Comparison of ENCODE assay signal across 16 cellular contexts in genomic region chr14:58709949-58710348, GRCh38.
DNase-seq lines count a peak whose midpoint lies in the region; ATAC-seq, FAIRE-seq and TF ChIP-seq lines count a peak whose summit lies in the region.
"Had no signal": no experiment of that assay in that cellular context is flagged by ENCODE, and none has a peak within 500 bp of the region (broad histone marks: within the 10 kb centered on the region; RNA-seq: fewer than 3 reads in every experiment).

No MANE protein-coding gene starts in this region.

- H4K20me1 ChIP-seq in K562 (replicated peaks; ENCODE audit: control insufficient read depth, insufficient read depth, low read length) (no peaks in the 10 kb centered on the region), neural progenitor cell (ENCODE audit: low read depth) (no peaks in the 10 kb centered on the region)

- no peaks in the 10 kb centered on the region for H3K9me1 ChIP-seq in K562 (ENCODE audit: control insufficient read depth, insufficient read depth, low read length)

- ATAC-seq in K562 (no peak), HG03432 (IDR thresholded peaks at IDR 0.05; ENCODE audit: unreplicated experiment) (no peak)

- H3K4me3 ChIP-seq in K562 (no peak overlapping the region), neural progenitor cell (no peak overlapping the region), Peyer's patch (no peak overlapping the region)

- H3F3A ChIP-seq in neural progenitor cell (ENCODE audit: low read depth) = no peaks in the 10 kb centered on the region

- no peak overlapping the region for H3K9ac ChIP-seq in K562 (ENCODE audit: insufficient read depth in 1 of 2, low read depth in 2 of 2, low read length in 2 of 2)
- H3K9ac ChIP-seq in neural progenitor cell = no peak overlapping the region

- intact Hi-C loops in K562 (cut with micrococcal nuclease) = no loop called here

- peak; percentile 32 for DNase-seq in NCI-H82 treated with DMSO at 0.1 percent for 48 hours (lab: John Stamatoyannopoulos, UW; ENCODE audit: unreplicated experiment)
- DNase-seq in NCI-H82 (lab: John Stamatoyannopoulos, UW) = no peak
- DNase-seq in K562 (ENCODE audit: extremely low read depth in 1 of 4, low spot score in 3 of 4) = no peak
- DNase-seq in neural progenitor cell (ENCODE audit: low spot score) = no peak
- DNase-seq in Peyer's patch = no peak
- no peak for DNase-seq in GF-D8 (lab: John Stamatoyannopoulos, UW)
- no peak for DNase-seq in DMS114 treated with DMSO at 0.1 percent for 48 hours (lab: John Stamatoyannopoulos, UW; ENCODE audit: unreplicated experiment)
- DNase-seq: Caco-2; CD8-positive, alpha-beta memory T cell; DMS53; GOT3; H9 had no signal

- H3K27ac ChIP-seq in K562 (ENCODE audit: extremely low read depth, low read depth, low read length) (no peak overlapping the region), neural progenitor cell (peak overlapping the region; percentile 39), Peyer's patch (no peak overlapping the region)
- H3K27ac ChIP-seq: 22Rv1 had no signal

- H3K9me3 Mint-ChIP-seq in neural progenitor cell = no peaks in the 10 kb centered on the region
- H3K9me3 Mint-ChIP-seq: CD14-positive monocyte, H9 had no signal

- H3K9me3 ChIP-seq in K562 (replicated peaks; ENCODE audit: control insufficient read depth, insufficient read depth, low read depth, low read length) (no peaks in the 10 kb centered on the region), neural progenitor cell (ENCODE audit: low read depth) (no peaks in the 10 kb centered on the region), Peyer's patch (no peaks in the 10 kb centered on the region)
- H3K9me3 ChIP-seq: Caco-2 had no signal

- H3K4me3 Mint-ChIP-seq in neural progenitor cell = no peak overlapping the region
- H3K4me3 Mint-ChIP-seq: CD8-positive, alpha-beta memory T cell; H9 had no signal

- no TSS peak for BruUV-seq in K562 (replicated peaks; lab: Mats Ljungman, UMichigan)

- CTCF ChIA-PET in K562 (lab: Yijun Ruan, JAX; ENCODE audit: low intra/inter-chr PET ratio) = no interaction called here

- H3K4me1 ChIP-seq in K562 (replicated peaks in 1 of 2; ENCODE audit: control insufficient read depth in 2 of 2, insufficient read depth in 2 of 2, low read length in 2 of 2) (peaks cover 0 to 4% of the 10 kb centered on the region in 2 experiments; a peak in 2 of 5 replicates), neural progenitor cell (peaks cover 10% of the 10 kb centered on the region), Peyer's patch (no peaks in the 10 kb centered on the region)
- H3K4me1 ChIP-seq: Caco-2 had no signal

- no peak for FAIRE-seq in K562 (lab: Jason Lieb, UNC)
- FAIRE-seq: GM12891 had no signal

- in situ Hi-C loops in K562 (cut with MboI) = no loop called here

- no peak overlapping the region for H3K27ac Mint-ChIP-seq in neural progenitor cell
- H3K27ac Mint-ChIP-seq: CD14-positive monocyte; CD8-positive, alpha-beta memory T cell; H9 had no signal

- no peak overlapping the region for H3K4me2 ChIP-seq in K562 (ENCODE audit: insufficient read depth, low read length)
- H3K4me2 ChIP-seq in neural progenitor cell = peak overlapping the region; percentile 26

- TF ChIP-seq POLR2A in K562 (conservative IDR thresholded peaks at IDR 0.05) = no peak
- TF ChIP-seq POLR2A in Peyer's patch (IDR thresholded peaks at IDR 0.05) = no peak

- H2AFZ ChIP-seq in K562 (ENCODE audit: low read depth, low read length) (no peak overlapping the region), neural progenitor cell (replicated peaks) (peak overlapping the region; percentile 66)

- TF ChIP-seq EP300 in K562 (IDR thresholded peaks at IDR 0.05; ENCODE audit: low read length) = no peak

- no peak for TF ChIP-seq RAD21 in K562 (CRISPR knock-in tag; conservative IDR thresholded peaks at IDR 0.05 in 1 of 2, IDR thresholded peaks at IDR 0.05 in 1 of 2)

- H3K36me3 Mint-ChIP-seq in neural progenitor cell = no peaks in the 10 kb centered on the region
- H3K36me3 Mint-ChIP-seq: CD14-positive monocyte; CD8-positive, alpha-beta memory T cell had no signal

- WGBS in K562 (ENCODE audit: insufficient coverage, low coverage, missing lambda C conversion rate) = 4% methylated on average over 2 of the region's 2 CpGs

- POLR2A ChIA-PET in K562 (lab: Yijun Ruan, JAX) = no interaction called here

- H3K4me1 Mint-ChIP-seq in neural progenitor cell = peaks cover 7% of the 10 kb centered on the region
- H3K4me1 Mint-ChIP-seq: CD14-positive monocyte; CD8-positive, alpha-beta memory T cell had no signal

- H3K79me2 ChIP-seq in K562 (ENCODE audit: control insufficient read depth, insufficient read depth, low read length) (no peaks in the 10 kb centered on the region), neural progenitor cell (ENCODE audit: low read depth) (no peaks in the 10 kb centered on the region)

- H3K27me3 ChIP-seq in K562 (ENCODE audit: control insufficient read depth in 2 of 2, insufficient read depth in 2 of 2, low read length in 2 of 2) (no peaks in the 10 kb centered on the region), neural progenitor cell (no peaks in the 10 kb centered on the region), Peyer's patch (no peaks in the 10 kb centered on the region)

- TF ChIP-seq CTCF in K562 (IDR thresholded peaks at IDR 0.05 in 2 of 3, conservative IDR thresholded peaks at IDR 0.05 in 1 of 3; ENCODE audit: insufficient read depth in 2 of 3, low read depth in 1 of 3, low read length in 3 of 3) = no peak
- no peak for TF ChIP-seq CTCF in neural progenitor cell (IDR thresholded peaks at IDR 0.05)
- TF ChIP-seq CTCF in Peyer's patch (IDR thresholded peaks at IDR 0.05) = no peak

- no peaks in the 10 kb centered on the region for H3K36me3 ChIP-seq in K562 (ENCODE audit: control insufficient read depth, insufficient read depth, low read length)
- no peaks in the 10 kb centered on the region for H3K36me3 ChIP-seq in neural progenitor cell
- H3K36me3 ChIP-seq in Peyer's patch = no peaks in the 10 kb centered on the region

- H3K27me3 Mint-ChIP-seq in neural progenitor cell (ENCODE audit: insufficient read depth, low read depth) = no peaks in the 10 kb centered on the region

TF ChIP-seq in K562, 482 proteins besides CTCF, POLR2A, EP300 and RAD21:
- TF ChIP-seq RFX7 (CRISPR knock-in tag; IDR thresholded peaks at IDR 0.05) (no peak), ZBTB40 (IDR thresholded peaks at IDR 0.05) (peak; percentile 69), ZBTB40 (CRISPR knock-in tag; IDR thresholded peaks at IDR 0.05) (no peak)
